ENCODE assay signal across 1 cellular context in genomic region chr1:26162220-26162703, GRCh38.
TF ChIP-seq lines count a peak whose summit lies in the region.

No MANE protein-coding gene starts in this region.

TF ChIP-seq in GM12878, 131 proteins besides CTCF, POLR2A, EP300 and RAD21:
- TF ChIP-seq FOS (IDR thresholded peaks at IDR 0.05; ENCODE audit: borderline replicate concordance, extremely low read depth, insufficient read length) (no peak), HDAC6 (IDR thresholded peaks at IDR 0.05; ENCODE audit: unreplicated experiment) (no peak), IRF4 (IDR thresholded peaks at IDR 0.05; ENCODE audit: low read depth, low read length) (no peak), BCLAF1 (IDR thresholded peaks at IDR 0.05) (no peak)
TF ChIP-seq in GM12878: peak in this region for 0.
